ENCODE assay signal across 9 cellular contexts in the genomic region with DNA sequence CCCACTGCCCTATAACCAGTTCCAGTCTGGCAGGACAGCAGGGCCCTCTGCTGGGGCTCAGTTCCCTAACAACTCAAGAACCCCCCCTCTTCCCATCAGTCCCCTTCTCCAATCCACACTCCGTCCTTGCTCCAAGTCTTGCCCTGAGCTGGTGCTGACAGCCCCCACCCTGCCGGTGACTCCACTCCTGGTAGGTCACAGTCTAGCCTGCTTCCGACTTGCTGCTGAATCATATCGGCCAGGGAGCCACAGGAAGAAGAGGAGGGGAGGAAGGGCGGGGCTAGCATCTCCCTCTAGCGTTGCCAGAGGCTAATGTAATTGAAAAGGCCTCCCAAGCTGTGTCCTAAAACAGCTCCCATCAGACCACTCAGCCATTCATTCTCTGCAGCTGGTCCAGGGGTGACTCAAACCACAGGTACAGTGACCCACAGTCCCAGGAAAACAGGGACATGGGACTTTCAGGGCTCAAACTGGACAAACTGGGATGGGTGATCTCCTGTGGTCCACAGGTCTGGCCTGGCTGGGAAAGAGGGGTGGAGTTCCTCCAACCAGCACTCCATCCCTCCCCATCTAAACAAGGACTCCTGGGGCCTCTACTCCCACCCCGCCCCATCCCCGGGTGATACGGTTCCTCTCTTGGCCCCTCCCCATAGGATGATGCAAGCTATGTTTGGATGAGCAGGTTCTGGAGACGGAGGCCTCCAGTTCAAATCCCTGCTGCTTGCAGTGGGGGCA.
A peak's percentile ranks its signal among the peaks of the same experiment; 100 is the strongest.
DNase-seq lines count a peak whose midpoint lies in the region; FAIRE-seq and TF ChIP-seq lines count a peak whose summit lies in the region.
"Had no signal": no experiment of that assay in that cellular context is flagged by ENCODE, and none has a peak within 500 bp of the region (broad histone marks: within the 10 kb centered on the region; RNA-seq: fewer than 3 reads in every experiment).

No MANE protein-coding gene starts in this region.

- 59% methylated on average over 10 of the region's 10 CpGs for WGBS in liver
- WGBS in suprapubic skin = 13% methylated on average over 5 of the region's 10 CpGs

- H3K9me3 Mint-ChIP-seq in IgD-negative memory B cell = peaks cover 0 to 2% (median 0%) of the 10 kb centered on the region in 3 donors
- H3K9me3 Mint-ChIP-seq: dendritic cell treated with granulocyte-macrophage colony-stimulating factor and Interleukin-4, amounts not matched to agents 40 ng/mL and 50 ng/mL, for 4 days had no signal

- H3K27me3 Mint-ChIP-seq in IgD-negative memory B cell = no peaks in the 10 kb centered on the region

- H3K9me3 ChIP-seq in WERI-Rb-1 (ENCODE audit: severe bottlenecking) (no peaks in the 10 kb centered on the region), liver (ENCODE audit: control insufficient read depth in 4 of 4, low read length in 3 of 4) (no peaks in the 10 kb centered on the region), suprapubic skin (no peaks in the 10 kb centered on the region)

- TF ChIP-seq EP300 in suprapubic skin (IDR thresholded peaks at IDR 0.05) = no peak

- H3K4me3 ChIP-seq in WERI-Rb-1 (ENCODE audit: low read depth, low read length) = no peak overlapping the region
- no peak overlapping the region for H3K4me3 ChIP-seq in bronchial epithelial cell (ENCODE audit: low read depth, low read length)
- no peak overlapping the region for H3K4me3 ChIP-seq in liver (ENCODE audit: low read depth in 1 of 3, low read length in 3 of 3)
- H3K4me3 ChIP-seq in suprapubic skin = no peak overlapping the region

- no peak for TF ChIP-seq RAD21 in liver (IDR thresholded peaks at IDR 0.05)

- peak overlapping the region in 3 of 4 donors; percentile 1 to 86 (median 39) for H3K4me3 Mint-ChIP-seq in IgD-negative memory B cell
- H3K4me3 Mint-ChIP-seq: dendritic cell treated with granulocyte-macrophage colony-stimulating factor and Interleukin-4, amounts not matched to agents 40 ng/mL and 50 ng/mL, for 4 days had no signal

- H3K36me3 ChIP-seq in WERI-Rb-1 (no peaks in the 10 kb centered on the region), bronchial epithelial cell (ENCODE audit: control insufficient read depth, insufficient read depth, low read length) (peaks cover 4% of the 10 kb centered on the region), liver (ENCODE audit: control insufficient read depth in 4 of 4, insufficient read depth in 3 of 4, low read depth in 1 of 4, low read length in 3 of 4) (no peaks in the 10 kb centered on the region), suprapubic skin (no peaks in the 10 kb centered on the region)

- peaks cover 0 to 22% (median 17%) of the 10 kb centered on the region in 3 donors for H3K4me1 Mint-ChIP-seq in IgD-negative memory B cell

- no peak overlapping the region for H3K9ac ChIP-seq in liver (ENCODE audit: low read depth in 1 of 2, low read length in 2 of 2)

- TF ChIP-seq CTCF in GM20000 (IDR thresholded peaks at IDR 0.05; ENCODE audit: extremely low read depth, missing control alignments) (no peak), WERI-Rb-1 (IDR thresholded peaks at IDR 0.05; ENCODE audit: low read depth, low read length) (peak; percentile 28; the same call in 1 of the 2 replicates), bronchial epithelial cell (IDR thresholded peaks at IDR 0.05; ENCODE audit: insufficient read depth, low read length, severe bottlenecking) (peak; percentile 57), liver (IDR thresholded peaks at IDR 0.05; ENCODE audit: low read depth, low read length, missing input control) (peak; percentile 4), suprapubic skin (IDR thresholded peaks at IDR 0.05) (no peak)

- H3K27me3 ChIP-seq in WERI-Rb-1 (ENCODE audit: insufficient read depth, low read depth, severe bottlenecking) = no peaks in the 10 kb centered on the region
- H3K27me3 ChIP-seq in bronchial epithelial cell (ENCODE audit: control insufficient read depth, insufficient read depth, low read length) = no peaks in the 10 kb centered on the region
- H3K27me3 ChIP-seq in liver (ENCODE audit: control insufficient read depth in 4 of 4, insufficient read depth in 4 of 4, low read length in 3 of 4) = no peaks in the 10 kb centered on the region
- no peaks in the 10 kb centered on the region for H3K27me3 ChIP-seq in suprapubic skin

- no peaks in the 10 kb centered on the region for H3K4me1 ChIP-seq in liver (ENCODE audit: control insufficient read depth in 4 of 4, insufficient read depth in 4 of 4, low read length in 3 of 4)
- H3K4me1 ChIP-seq in suprapubic skin = peaks cover 54% of the 10 kb centered on the region

- H3K27ac ChIP-seq in WERI-Rb-1 = no peak overlapping the region
- no peak overlapping the region for H3K27ac ChIP-seq in liver (ENCODE audit: low read depth in 1 of 2, low read length in 2 of 2)
- no peak overlapping the region for H3K27ac ChIP-seq in suprapubic skin

- H3K36me3 Mint-ChIP-seq in IgD-negative memory B cell = no peaks in the 10 kb centered on the region

- peak; percentile 76 for DNase-seq in CD1c-positive myeloid dendritic cell (ENCODE audit: extremely low spot score)
- peak; percentile 84 for DNase-seq in GM20000 (ENCODE audit: low spot score)
- peak; percentile 50 for DNase-seq in WERI-Rb-1
- DNase-seq in bronchial epithelial cell (ENCODE audit: low read depth) = peak; percentile 95
- peak; percentile 36 to 43 for DNase-seq in stimulated activated CD8-positive, alpha-beta memory T cell treated with anti-CD3 and anti-CD28 coated beads, Interleukin-4, amount 100 ng/mL, for 4 hours (ENCODE audit: low read depth in 2 of 2, low spot score in 1 of 2)
- DNase-seq in suprapubic skin (ENCODE audit: low spot score in 2 of 2) = no peak

- FAIRE-seq in bronchial epithelial cell (lab: Jason Lieb, UNC) = no peak

- H3K27ac Mint-ChIP-seq in IgD-negative memory B cell = peak overlapping the region; percentile 2 to 41 (median 28)
- H3K27ac Mint-ChIP-seq: dendritic cell treated with granulocyte-macrophage colony-stimulating factor and Interleukin-4, amounts not matched to agents 40 ng/mL and 50 ng/mL, for 4 days had no signal

- TF ChIP-seq POLR2A in suprapubic skin (IDR thresholded peaks at IDR 0.05) = no peak

TF ChIP-seq in liver, 16 proteins besides CTCF, POLR2A, EP300 and RAD21:
- no peak for TF ChIP-seq EGR1 (IDR thresholded peaks at IDR 0.05; ENCODE audit: low read depth in 2 of 2)
- TF ChIP-seq GABPA (IDR thresholded peaks at IDR 0.05 in 1 of 2, conservative IDR thresholded peaks at IDR 0.05 in 1 of 2) = no peak
- no peak for TF ChIP-seq FOXA2 (IDR thresholded peaks at IDR 0.05)
- TF ChIP-seq HNF4A (conservative IDR thresholded peaks at IDR 0.05) = no peak
- TF ChIP-seq RXRA (IDR thresholded peaks at IDR 0.05) = no peak
- TF ChIP-seq, protein P1, sequence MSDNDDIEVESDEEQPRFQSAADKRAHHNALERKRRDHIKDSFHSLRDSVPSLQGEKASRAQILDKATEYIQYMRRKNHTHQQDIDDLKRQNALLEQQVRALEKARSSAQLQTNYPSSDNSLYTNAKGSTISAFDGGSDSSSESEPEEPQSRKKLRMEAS (IDR thresholded peaks at IDR 0.05) = no peak
- TF ChIP-seq, protein P2, sequence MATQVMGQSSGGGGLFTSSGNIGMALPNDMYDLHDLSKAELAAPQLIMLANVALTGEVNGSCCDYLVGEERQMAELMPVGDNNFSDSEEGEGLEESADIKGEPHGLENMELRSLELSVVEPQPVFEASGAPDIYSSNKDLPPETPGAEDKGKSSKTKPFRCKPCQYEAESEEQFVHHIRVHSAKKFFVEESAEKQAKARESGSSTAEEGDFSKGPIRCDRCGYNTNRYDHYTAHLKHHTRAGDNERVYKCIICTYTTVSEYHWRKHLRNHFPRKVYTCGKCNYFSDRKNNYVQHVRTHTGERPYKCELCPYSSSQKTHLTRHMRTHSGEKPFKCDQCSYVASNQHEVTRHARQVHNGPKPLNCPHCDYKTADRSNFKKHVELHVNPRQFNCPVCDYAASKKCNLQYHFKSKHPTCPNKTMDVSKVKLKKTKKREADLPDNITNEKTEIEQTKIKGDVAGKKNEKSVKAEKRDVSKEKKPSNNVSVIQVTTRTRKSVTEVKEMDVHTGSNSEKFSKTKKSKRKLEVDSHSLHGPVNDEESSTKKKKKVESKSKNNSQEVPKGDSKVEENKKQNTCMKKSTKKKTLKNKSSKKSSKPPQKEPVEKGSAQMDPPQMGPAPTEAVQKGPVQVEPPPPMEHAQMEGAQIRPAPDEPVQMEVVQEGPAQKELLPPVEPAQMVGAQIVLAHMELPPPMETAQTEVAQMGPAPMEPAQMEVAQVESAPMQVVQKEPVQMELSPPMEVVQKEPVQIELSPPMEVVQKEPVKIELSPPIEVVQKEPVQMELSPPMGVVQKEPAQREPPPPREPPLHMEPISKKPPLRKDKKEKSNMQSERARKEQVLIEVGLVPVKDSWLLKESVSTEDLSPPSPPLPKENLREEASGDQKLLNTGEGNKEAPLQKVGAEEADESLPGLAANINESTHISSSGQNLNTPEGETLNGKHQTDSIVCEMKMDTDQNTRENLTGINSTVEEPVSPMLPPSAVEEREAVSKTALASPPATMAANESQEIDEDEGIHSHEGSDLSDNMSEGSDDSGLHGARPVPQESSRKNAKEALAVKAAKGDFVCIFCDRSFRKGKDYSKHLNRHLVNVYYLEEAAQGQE (IDR thresholded peaks at IDR 0.05) = no peak
- TF ChIP-seq FOXA1 (IDR thresholded peaks at IDR 0.05) = no peak
- no peak for TF ChIP-seq NR2F2 (IDR thresholded peaks at IDR 0.05)
- TF ChIP-seq SP1 (IDR thresholded peaks at IDR 0.05) = no peak
- TF ChIP-seq TAF1 (conservative IDR thresholded peaks at IDR 0.05) = no peak
- TF ChIP-seq, protein P3, sequence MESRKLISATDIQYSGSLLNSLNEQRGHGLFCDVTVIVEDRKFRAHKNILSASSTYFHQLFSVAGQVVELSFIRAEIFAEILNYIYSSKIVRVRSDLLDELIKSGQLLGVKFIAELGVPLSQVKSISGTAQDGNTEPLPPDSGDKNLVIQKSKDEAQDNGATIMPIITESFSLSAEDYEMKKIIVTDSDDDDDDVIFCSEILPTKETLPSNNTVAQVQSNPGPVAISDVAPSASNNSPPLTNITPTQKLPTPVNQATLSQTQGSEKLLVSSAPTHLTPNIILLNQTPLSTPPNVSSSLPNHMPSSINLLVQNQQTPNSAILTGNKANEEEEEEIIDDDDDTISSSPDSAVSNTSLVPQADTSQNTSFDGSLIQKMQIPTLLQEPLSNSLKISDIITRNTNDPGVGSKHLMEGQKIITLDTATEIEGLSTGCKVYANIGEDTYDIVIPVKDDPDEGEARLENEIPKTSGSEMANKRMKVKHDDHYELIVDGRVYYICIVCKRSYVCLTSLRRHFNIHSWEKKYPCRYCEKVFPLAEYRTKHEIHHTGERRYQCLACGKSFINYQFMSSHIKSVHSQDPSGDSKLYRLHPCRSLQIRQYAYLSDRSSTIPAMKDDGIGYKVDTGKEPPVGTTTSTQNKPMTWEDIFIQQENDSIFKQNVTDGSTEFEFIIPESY (IDR thresholded peaks at IDR 0.05) = no peak
- TF ChIP-seq, protein P4, sequence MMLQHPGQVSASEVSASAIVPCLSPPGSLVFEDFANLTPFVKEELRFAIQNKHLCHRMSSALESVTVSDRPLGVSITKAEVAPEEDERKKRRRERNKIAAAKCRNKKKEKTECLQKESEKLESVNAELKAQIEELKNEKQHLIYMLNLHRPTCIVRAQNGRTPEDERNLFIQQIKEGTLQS (IDR thresholded peaks at IDR 0.05) = no peak
- no peak for TF ChIP-seq YY1 (IDR thresholded peaks at IDR 0.05)
- TF ChIP-seq HNF4G (IDR thresholded peaks at IDR 0.05) = no peak
- TF ChIP-seq JUND (IDR thresholded peaks at IDR 0.05) = no peak

Comparison
In these comparisons a context has a peak if more than half of its experiments do, and no peak if none do; other contexts are left out.
1. DNase-seq: peak in CD1c-positive myeloid dendritic cell (single experiment), GM20000 (single experiment), WERI-Rb-1 (single experiment), bronchial epithelial cell (single experiment) and stimulated activated CD8-positive, alpha-beta memory T cell treated with anti-CD3 and anti-CD28 coated beads, Interleukin-4, amount 100 ng/mL, for 4 hours (2 of 2); none in suprapubic skin (0 of 2).
2. CTCF ChIP-seq: peak in WERI-Rb-1 (single experiment), bronchial epithelial cell (single experiment) and liver (single experiment); none in GM20000 (single experiment) and suprapubic skin (0 of 2).